9 cellular contexts compared by ENCODE assay signal in the genomic region with DNA sequence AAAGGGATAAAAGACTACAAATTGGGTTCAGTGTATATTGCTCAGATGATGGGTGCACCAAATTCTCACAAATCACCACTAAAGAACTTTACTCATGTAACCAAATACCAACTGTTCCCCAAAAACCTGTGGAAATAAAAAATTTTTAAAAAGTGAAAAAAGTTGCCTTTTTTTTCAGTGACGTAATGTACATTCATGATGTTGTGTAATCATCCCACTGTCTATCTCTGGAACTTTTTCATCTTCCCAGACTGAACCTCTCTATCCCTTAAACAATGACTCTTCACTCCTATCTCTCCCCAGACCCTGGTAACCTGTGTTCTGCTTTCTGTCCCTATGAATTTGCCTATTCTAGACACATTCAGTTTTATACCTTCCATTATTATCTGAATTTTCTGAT. TPM values are rescaled to one million over a fixed set of nuclear protein-coding genes. Genes with fewer than 3 reads are reported as not detected.
"Had no signal": no experiment of that assay in that cellular context is flagged by ENCODE, and none has a peak within 500 bp of the region (broad histone marks: within the 10 kb centered on the region; RNA-seq: fewer than 3 reads in every experiment).

No MANE protein-coding gene starts in this region.

- H3K4me3 ChIP-seq: GM23338, K562 had no signal

- ATAC-seq: GM23338, K562 had no signal

- H3K4me1 Mint-ChIP-seq: GM23338, H9 had no signal

- H3K9me3 Mint-ChIP-seq: GM23338 had no signal

- H3K4me3 Mint-ChIP-seq: GM23338, H9 had no signal

- DNase-seq: H9, HCEC 1CT, KG1 had no signal

- FAIRE-seq: H1, H54, HTR-8/SVneo, K562 had no signal

- H3K27ac Mint-ChIP-seq: GM23338, H9 had no signal

RNA-seq across cellular contexts. Expression of a gene that starts 19.0 kb away (rescaled TPM):
- total RNA-seq: HT-29, K562 had no signal
- polyA plus RNA-seq: K562 had no signal
